18 cellular contexts compared by ENCODE assay signal in genomic region chr5:41526699-41527098, GRCh38. TPM values are rescaled to one million over a fixed set of nuclear protein-coding genes. Genes with fewer than 3 reads are reported as not detected.
"Had no signal": no experiment of that assay in that cellular context is flagged by ENCODE, and none has a peak within 500 bp of the region (broad histone marks: within the 10 kb centered on the region; RNA-seq: fewer than 3 reads in every experiment).

No MANE protein-coding gene starts in this region.

- H3K27ac Mint-ChIP-seq: activated naive CD4-positive, alpha-beta T cell treated with anti-CD3 and anti-CD28 coated beads for 36 hours; activated T-helper 2 cell treated with anti-CD3 and anti-CD28 coated beads, Interferon-gamma antibody, Interleukin-2, Interleukin-4, amounts not matched to agents 10 μg/mL and 5 μg/mL and 100 μg/mL, durations not matched to agents 14 hours and 24 hours and 36 hours; nephron progenitor cell; stimulated activated naive CD8-positive, alpha-beta T cell treated with anti-CD3 and anti-CD28 coated beads, Interleukin-15, Interleukin-2, amounts not matched to agents 100 ng/mL and 50 ng/mL, for 24 hours had no signal

- H3K4me1 ChIP-seq: esophagus muscularis mucosa, prostate gland, right lobe of liver, spleen, suprapubic skin had no signal

- H3K36me3 Mint-ChIP-seq: type B pancreatic cell had no signal

- H3K4me3 ChIP-seq: esophagus muscularis mucosa, prostate gland, right lobe of liver, spleen, suprapubic skin had no signal

- H3K9me3 Mint-ChIP-seq: activated naive CD4-positive, alpha-beta T cell treated with anti-CD3 and anti-CD28 coated beads for 36 hours; activated T-helper 2 cell treated with anti-CD3 and anti-CD28 coated beads, Interferon-gamma antibody, Interleukin-2, Interleukin-4, amounts not matched to agents 10 μg/mL and 5 μg/mL and 100 μg/mL, durations not matched to agents 14 hours and 24 hours and 36 hours; stimulated activated naive CD8-positive, alpha-beta T cell treated with anti-CD3 and anti-CD28 coated beads, Interleukin-15, Interleukin-2, amounts not matched to agents 100 ng/mL and 50 ng/mL, for 24 hours; type B pancreatic cell had no signal

- H3K27ac ChIP-seq: esophagus muscularis mucosa, prostate gland, right lobe of liver, spleen, suprapubic skin, VCaP had no signal

- H3K4me3 Mint-ChIP-seq: activated naive CD4-positive, alpha-beta T cell treated with anti-CD3 and anti-CD28 coated beads for 36 hours; nephron progenitor cell; stimulated activated naive CD8-positive, alpha-beta T cell treated with anti-CD3 and anti-CD28 coated beads, Interleukin-15, Interleukin-2, amounts not matched to agents 100 ng/mL and 50 ng/mL, for 24 hours; type B pancreatic cell had no signal

- H3K4me1 Mint-ChIP-seq: nephron progenitor cell had no signal

- H3K27me3 ChIP-seq: esophagus muscularis mucosa, right lobe of liver, spleen, suprapubic skin had no signal

- ATAC-seq: right lobe of liver had no signal

- DNase-seq: activated CD4-positive, alpha-beta T cell treated with anti-CD3 and anti-CD28 coated beads for 1 hour; activated CD4-positive, alpha-beta T cell treated with anti-CD3 and anti-CD28 coated beads, Interleukin-2, amount 50 U/mL, for 48 hours; activated naive CD4-positive, alpha-beta T cell treated with anti-CD3 and anti-CD28 coated beads for 36 hours; caudate nucleus; hypothalamus; kidney; mesenchymal stem cell; nephron progenitor cell; occipital lobe; right lobe of liver; spleen had no signal

- H3K27me3 Mint-ChIP-seq: stimulated activated naive CD8-positive, alpha-beta T cell treated with anti-CD3 and anti-CD28 coated beads, Interleukin-15, Interleukin-2, amounts not matched to agents 100 ng/mL and 50 ng/mL, for 24 hours had no signal

- H3K9me3 ChIP-seq: esophagus muscularis mucosa, prostate gland, right lobe of liver had no signal

- H3K36me3 ChIP-seq: esophagus muscularis mucosa, prostate gland, right lobe of liver, spleen, suprapubic skin had no signal

RNA-seq across cellular contexts. Expression of gene PLCXD3, which starts 16.3 kb away (rescaled TPM):
- total RNA-seq: activated naive CD4-positive, alpha-beta T cell treated with anti-CD3 and anti-CD28 coated beads for 36 hours; activated T-helper 2 cell treated with anti-CD3 and anti-CD28 coated beads, Interferon-gamma antibody, Interleukin-2, Interleukin-4, amounts not matched to agents 10 μg/mL and 5 μg/mL and 100 μg/mL, durations not matched to agents 14 hours and 24 hours and 36 hours had no signal
